10 cellular contexts compared by ENCODE assay signal in genomic region chr20:33647603-33648395, GRCh38. TPM values are rescaled to one million over a fixed set of nuclear protein-coding genes. Genes with fewer than 3 reads are reported as not detected.
DNase-seq lines count a peak whose midpoint lies in the region; ATAC-seq and TF ChIP-seq lines count a peak whose summit lies in the region.
"Had no signal": no experiment of that assay in that cellular context is flagged by ENCODE, and none has a peak within 500 bp of the region (broad histone marks: within the 10 kb centered on the region; RNA-seq: fewer than 3 reads in every experiment).

No MANE protein-coding gene starts in this region.

- ATAC-seq in activated CD8-positive, alpha-beta memory T cell treated with anti-CD3 and anti-CD28 coated beads, Interleukin-2, amount 10 ng/mL, durations not matched to agents 7 days and 5 days, result peak; percentile 77

- no TSS peak for BruUV-seq in Calu3 (replicated peaks; lab: Mats Ljungman, UMichigan)

- H3K27ac Mint-ChIP-seq in activated CD8-positive, alpha-beta memory T cell treated with anti-CD3 and anti-CD28 coated beads, Interleukin-2, amount 10 ng/mL, durations not matched to agents 7 days and 5 days, result no peak overlapping the region
- H3K27ac Mint-ChIP-seq in Calu3 (ENCODE audit: unreplicated experiment), result no peak overlapping the region
- H3K27ac Mint-ChIP-seq: dendritic cell treated with granulocyte-macrophage colony-stimulating factor and Interleukin-4, amounts not matched to agents 40 ng/mL and 50 ng/mL, for 4 days had no signal

- no peaks in the 10 kb centered on the region for H3K27me3 Mint-ChIP-seq in activated CD8-positive, alpha-beta memory T cell treated with anti-CD3 and anti-CD28 coated beads, Interleukin-2, amount 10 ng/mL, durations not matched to agents 7 days and 5 days
- H3K27me3 Mint-ChIP-seq in Calu3 (ENCODE audit: unreplicated experiment), result no peaks in the 10 kb centered on the region
- H3K27me3 Mint-ChIP-seq: dendritic cell treated with granulocyte-macrophage colony-stimulating factor and Interleukin-4, amounts not matched to agents 40 ng/mL and 50 ng/mL, for 4 days had no signal

- no peaks in the 10 kb centered on the region for H3K9me3 Mint-ChIP-seq in activated CD8-positive, alpha-beta memory T cell treated with anti-CD3 and anti-CD28 coated beads, Interleukin-2, amount 10 ng/mL, durations not matched to agents 7 days and 5 days (ENCODE audit: low read depth)
- no peaks in the 10 kb centered on the region for H3K9me3 Mint-ChIP-seq in Calu3 (ENCODE audit: low read depth, unreplicated experiment)
- H3K9me3 Mint-ChIP-seq: dendritic cell treated with granulocyte-macrophage colony-stimulating factor and Interleukin-4, amounts not matched to agents 40 ng/mL and 50 ng/mL, for 4 days had no signal

- no peaks in the 10 kb centered on the region for H3K4me1 ChIP-seq in thymus (ENCODE audit: control insufficient read depth, insufficient read depth, low read length)

- peaks cover 25% of the 10 kb centered on the region for H3K36me3 ChIP-seq in thymus (ENCODE audit: control insufficient read depth, insufficient read depth)

- H3K9me3 ChIP-seq in thymus (ENCODE audit: control insufficient read depth), result no peaks in the 10 kb centered on the region

- intact Hi-C loops in Calu3 (cut with micrococcal nuclease; ENCODE audit: unreplicated experiment), result no loop called here

- 92% methylated on average over 11 of the region's 11 CpGs for WGBS in thymus

- peak; percentile 68 for DNase-seq in activated CD8-positive, alpha-beta memory T cell treated with anti-CD3 and anti-CD28 coated beads, Interleukin-2, amount 10 ng/mL, durations not matched to agents 7 days and 5 days
- no peak for DNase-seq in activated CD8-positive, alpha-beta memory T cell treated with anti-CD3 and anti-CD28 coated beads, Interleukin-2, amount 50 U/mL, for 48 hours
- DNase-seq in LNCaP clone FGC (ENCODE audit: low read depth), result peak; percentile 95
- peak; percentile 95 for DNase-seq in fibroblast of the aortic adventitia (ENCODE audit: low read depth)
- no peak for DNase-seq in stimulated activated CD4-positive, alpha-beta T cell treated with anti-CD3 and anti-CD28 coated beads, Interleukin-4, amount 100 ng/mL, for 24 hours
- no peak for DNase-seq in Calu3
- no peak for DNase-seq in NAMALWA (ENCODE audit: low spot score)
- DNase-seq: NCI-H2081 had no signal

- TF ChIP-seq CTCF in LNCaP clone FGC (IDR thresholded peaks at IDR 0.05; ENCODE audit: control insufficient read depth, extremely low read depth, insufficient read depth), result peak; percentile 24; the same call in 1 of the 2 replicates
- no peak for TF ChIP-seq CTCF in fibroblast of the aortic adventitia (IDR thresholded peaks at IDR 0.05; ENCODE audit: insufficient read depth, low read length)
- no peak for TF ChIP-seq CTCF in Calu3 (IDR thresholded peaks at IDR 0.05; ENCODE audit: unreplicated experiment)

- no peaks in the 10 kb centered on the region for H3K27me3 ChIP-seq in thymus (ENCODE audit: control insufficient read depth, insufficient read depth)

- peak overlapping the region; percentile 7; the same call in 1 of the 2 replicates for H3K4me3 ChIP-seq in LNCaP clone FGC (ENCODE audit: low read depth, low read length)
- peak overlapping the region; percentile 31 for H3K4me3 ChIP-seq in fibroblast of the aortic adventitia (ENCODE audit: low read depth, low read length)
- H3K4me3 ChIP-seq in thymus (ENCODE audit: low read length), result no peak overlapping the region

- peak overlapping the region; percentile 8 for H3K27ac ChIP-seq in thymus (ENCODE audit: low read depth)

- H3K4me3 Mint-ChIP-seq in activated CD8-positive, alpha-beta memory T cell treated with anti-CD3 and anti-CD28 coated beads, Interleukin-2, amount 10 ng/mL, durations not matched to agents 7 days and 5 days, result no peak overlapping the region
- H3K4me3 Mint-ChIP-seq in Calu3 (ENCODE audit: low read depth, unreplicated experiment), result no peak overlapping the region
- H3K4me3 Mint-ChIP-seq: dendritic cell treated with granulocyte-macrophage colony-stimulating factor and Interleukin-4, amounts not matched to agents 40 ng/mL and 50 ng/mL, for 4 days had no signal

- peaks cover 15% of the 10 kb centered on the region for H3K36me3 Mint-ChIP-seq in activated CD8-positive, alpha-beta memory T cell treated with anti-CD3 and anti-CD28 coated beads, Interleukin-2, amount 10 ng/mL, durations not matched to agents 7 days and 5 days
- peaks cover 46% of the 10 kb centered on the region for H3K36me3 Mint-ChIP-seq in Calu3 (ENCODE audit: insufficient read depth, unreplicated experiment)

- peaks cover 42% of the 10 kb centered on the region for H3K4me1 Mint-ChIP-seq in activated CD8-positive, alpha-beta memory T cell treated with anti-CD3 and anti-CD28 coated beads, Interleukin-2, amount 10 ng/mL, durations not matched to agents 7 days and 5 days
- peaks cover 26% of the 10 kb centered on the region for H3K4me1 Mint-ChIP-seq in Calu3 (ENCODE audit: low read depth, unreplicated experiment)

- CTCF ChIA-PET in activated CD8-positive, alpha-beta memory T cell treated with anti-CD3 and anti-CD28 coated beads, Interleukin-2, amount 10 ng/mL, durations not matched to agents 7 days and 5 days (lab: Charles Lee), result interaction anchor here (0.6 to 1.3 kb wide), 4 partner anchors 19 to 1523 kb away, joined by 3 to 10 read pairs (median 3); partner anchors contain the start of gene ACTL10
- CTCF ChIA-PET in Calu3 (lab: Charles Lee), result no interaction called here

RNA-seq across cellular contexts. Expression of gene C20orf144, which starts 14.3 kb away (rescaled TPM):
- total RNA-seq in activated CD8-positive, alpha-beta memory T cell treated with anti-CD3 and anti-CD28 coated beads, Interleukin-2, amount 10 ng/mL, durations not matched to agents 7 days and 5 days, result under 1 TPM; 0.30 to 0.53 TPM
- total RNA-seq in fibroblast of the aortic adventitia (ENCODE audit: low replicate concordance) (0.16 and 0.18 TPM in 2 replicates), Calu3 (2022) (0.45 and 0.76 TPM in 2 replicates)
- 0.23 TPM for polyA plus RNA-seq in thymus

RNA-seq across cellular contexts. Expression of gene ACTL10, which starts 18.9 kb away (rescaled TPM):
- 1 to 10 TPM; 3.7 to 3.9 TPM for total RNA-seq in activated CD8-positive, alpha-beta memory T cell treated with anti-CD3 and anti-CD28 coated beads, Interleukin-2, amount 10 ng/mL, durations not matched to agents 7 days and 5 days
- 2.2 and 2.5 TPM in 2 replicates for total RNA-seq in fibroblast of the aortic adventitia (ENCODE audit: low replicate concordance)
- 2.8 TPM for polyA plus RNA-seq in thymus
- 5.4 and 7.3 TPM in 2 replicates for total RNA-seq in Calu3 (2022)

RNA-seq across cellular contexts. Expression of gene NECAB3, which starts 26.4 kb away (rescaled TPM):
- total RNA-seq in activated CD8-positive, alpha-beta memory T cell treated with anti-CD3 and anti-CD28 coated beads, Interleukin-2, amount 10 ng/mL, durations not matched to agents 7 days and 5 days, result 10 to 100 TPM; 28.3 to 34.0 TPM
- 17.6 and 23.6 TPM in 2 replicates for total RNA-seq in fibroblast of the aortic adventitia (ENCODE audit: low replicate concordance)
- 20.3 TPM for polyA plus RNA-seq in thymus
- total RNA-seq in Calu3 (2022), result 65.5 and 80.8 TPM in 2 replicates

RNA-seq across cellular contexts. Expression of gene E2F1, which starts 38.4 kb away (rescaled TPM):
- total RNA-seq in activated CD8-positive, alpha-beta memory T cell treated with anti-CD3 and anti-CD28 coated beads, Interleukin-2, amount 10 ng/mL, durations not matched to agents 7 days and 5 days, result 100 to 1,000 TPM in 1 of 2 experiments, 10 to 100 TPM in 1; 87.7 to 100 TPM
- total RNA-seq in fibroblast of the aortic adventitia (ENCODE audit: low replicate concordance), result 0.74 and 23.7 TPM in 2 replicates
- 3.3 TPM for polyA plus RNA-seq in thymus
- 56.9 and 62.3 TPM in 2 replicates for total RNA-seq in Calu3 (2022)

Comparison
In these comparisons a context has a peak if more than half of its experiments do, and no peak if none do; other contexts are left out.
1. DNase-seq: peak in activated CD8-positive, alpha-beta memory T cell treated with anti-CD3 and anti-CD28 coated beads, Interleukin-2, amount 10 ng/mL, durations not matched to agents 7 days and 5 days (single experiment), LNCaP clone FGC (single experiment) and fibroblast of the aortic adventitia (single experiment); none in activated CD8-positive, alpha-beta memory T cell treated with anti-CD3 and anti-CD28 coated beads, Interleukin-2, amount 50 U/mL, for 48 hours (single experiment), stimulated activated CD4-positive, alpha-beta T cell treated with anti-CD3 and anti-CD28 coated beads, Interleukin-4, amount 100 ng/mL, for 24 hours (single experiment), Calu3 (single experiment) and NAMALWA (single experiment).